7 cellular contexts compared by ENCODE assay signal in genomic region chr3:61564405-61565059, GRCh38. TPM values are rescaled to one million over a fixed set of nuclear protein-coding genes. Genes with fewer than 3 reads are reported as not detected.
DNase-seq lines count a peak whose midpoint lies in the region; ATAC-seq and TF ChIP-seq lines count a peak whose summit lies in the region.

No MANE protein-coding gene starts in this region.

- TF ChIP-seq CTCF in GM12865 (IDR thresholded peaks at IDR 0.05; ENCODE audit: insufficient read depth, low read depth, low read length, missing control alignments) (peak; percentile 16), Panc1 (IDR thresholded peaks at IDR 0.05) (peak; percentile 33; the same call in 1 of the 2 replicates), fibroblast of pulmonary artery (IDR thresholded peaks at IDR 0.05; ENCODE audit: low read length, missing control alignments) (peak; percentile 61)

- H3K9me3 ChIP-seq in Panc1 (ENCODE audit: control insufficient read depth, insufficient read depth, low read depth, low read length) (no peaks in the 10 kb centered on the region), muscle layer of colon (ENCODE audit: low read length) (no peaks in the 10 kb centered on the region), aorta (ENCODE audit: control insufficient read depth, low read length) (no peaks in the 10 kb centered on the region)

- H3K27ac ChIP-seq in Panc1 (ENCODE audit: low read length), result no peak overlapping the region
- peak overlapping the region; percentile 93 for H3K27ac ChIP-seq in muscle layer of colon (ENCODE audit: low read depth, low read length)
- peak overlapping the region in 1 of 2 donors; percentile 55 for H3K27ac ChIP-seq in aorta (ENCODE audit: low read depth in 1 of 2, low read length in 2 of 2)

- POLR2A ChIA-PET in Panc1 (lab: Charles Lee), result no interaction called here

- H3K4me1 ChIP-seq in Panc1 (ENCODE audit: control insufficient read depth, insufficient read depth, low read length) (no peaks in the 10 kb centered on the region), muscle layer of colon (ENCODE audit: insufficient read depth, low read length) (peaks cover 17% of the 10 kb centered on the region), aorta (ENCODE audit: control insufficient read depth in 1 of 2, insufficient read depth in 2 of 2, low read length in 2 of 2) (peaks cover 0 to 1% of the 10 kb centered on the region in 2 donors)

- in situ Hi-C loops in Panc1 (cut with HindIII; ENCODE audit: low pct_unique_long_range_greater_than_20kb, low sequenced_read_pairs), result no loop called here

- intact Hi-C loops in Panc1 (cut with micrococcal nuclease; ENCODE audit: unreplicated experiment) (no loop called here), aorta (cut with DNase I) (loop anchor here (2.0 to 10.0 kb wide), 8 partner anchors 258 to 624 kb away; partner anchors contain the start of gene FHIT (in 1 of the 2))

- H3K9ac ChIP-seq in muscle layer of colon (ENCODE audit: low read length), result peak overlapping the region; percentile 82

- WGBS in aorta, 2 donors, result 2% methylated on average over 40 of the region's 40 CpGs

- DNase-seq in GM12865 (ENCODE audit: low read depth) (peak; percentile 10), Panc1 (ENCODE audit: low read depth, low spot score) (no peak), fibroblast of pulmonary artery (ENCODE audit: low read depth) (peak; percentile 75), aorta (peak; percentile 86 to 95)
- DNase-seq in activated naive CD4-positive, alpha-beta T cell treated with Interleukin-2 at 50 U/mL for 16 hours, result no peak

- H3K36me3 ChIP-seq in Panc1 (ENCODE audit: control insufficient read depth, insufficient read depth, low read length) (peaks cover 4% of the 10 kb centered on the region; the same call in 1 of the 2 replicates), muscle layer of colon (ENCODE audit: insufficient read depth, low read length) (no peaks in the 10 kb centered on the region), aorta (ENCODE audit: control insufficient read depth in 1 of 2, insufficient read depth in 2 of 2, low read length in 1 of 2) (no peaks in the 10 kb centered on the region)

- no TSS peak for BruUV-seq in Panc1 (replicated peaks; lab: Mats Ljungman, UMichigan)

- H3K27me3 ChIP-seq in Panc1 (ENCODE audit: control insufficient read depth, insufficient read depth, low read length) (peaks cover 6% of the 10 kb centered on the region; the same call in 1 of the 2 replicates), muscle layer of colon (ENCODE audit: control insufficient read depth in 1 of 2, insufficient read depth in 2 of 2, low read length in 2 of 2) (no peaks in the 10 kb centered on the region), aorta (ENCODE audit: control insufficient read depth in 1 of 2, insufficient read depth in 2 of 2, low read length in 1 of 2) (no peaks in the 10 kb centered on the region)

- CTCF ChIA-PET in Panc1 (lab: Charles Lee), result no interaction called here

- ATAC-seq in Panc1 (no peak), aorta (ENCODE audit: low FRiP score) (peak; percentile 83)
- ATAC-seq in activated CD4-positive, CD25-positive, alpha-beta regulatory T cell treated with anti-CD3 and anti-CD28 coated beads, Interleukin-2, amount 50 U/mL, for 24 hours, result no peak

- H3K4me3 ChIP-seq in GM12865 (ENCODE audit: low read depth, low read length), result no peak overlapping the region
- H3K4me3 ChIP-seq in Panc1 (ENCODE audit: low read depth in 2 of 2, low read length in 2 of 2), result no peak overlapping the region; a peak in 1 of 4 replicates
- peak overlapping the region; percentile 93 for H3K4me3 ChIP-seq in fibroblast of pulmonary artery (replicated peaks; ENCODE audit: low read depth, low read length)
- peak overlapping the region; percentile 84 for H3K4me3 ChIP-seq in muscle layer of colon (ENCODE audit: low read depth in 1 of 2, low read length in 2 of 2)
- H3K4me3 ChIP-seq in aorta (ENCODE audit: low read length in 2 of 2), result peak overlapping the region; percentile 97 to 99

RNA-seq across cellular contexts. Expression of gene PTPRG, which starts 3.2 kb away (rescaled TPM):
- total RNA-seq in Panc1 (2021; ENCODE audit: unreplicated experiment), result 0.74 TPM
- 0.12 TPM for polyA plus RNA-seq in Panc1 (2012; ENCODE audit: insufficient read length)
- 100 to 1,000 TPM in 1 of 2 donors, 10 to 100 TPM in 1; 85.0 to 150 TPM for total RNA-seq in aorta
- 10 to 100 TPM in 1 of 2 donors, 1 to 10 TPM in 1; 5.3 to 19.8 TPM for polyA plus RNA-seq in aorta

Comparison
In these comparisons a context has a peak if more than half of its experiments do, and no peak if none do; other contexts are left out.
1. DNase-seq: peak in GM12865 (single experiment), fibroblast of pulmonary artery (single experiment) and aorta (2 of 2); none in Panc1 (single experiment) and activated naive CD4-positive, alpha-beta T cell treated with Interleukin-2 at 50 U/mL for 16 hours (single experiment).
2. H3K4me3 ChIP-seq: peak in fibroblast of pulmonary artery (single experiment), muscle layer of colon (2 of 2) and aorta (2 of 2); none in GM12865 (single experiment) and Panc1 (0 of 2).
3. RNA of gene PTPRG, which starts 3.2 kb away (total RNA-seq): 85.0 to 150 TPM in aorta; 0.74 TPM in Panc1 (single experiment); every median in the first group is over 10 times any median in the second.
4. Peak in every context shown above with its lines, with median percentiles within 50 percentile points of each other: CTCF ChIP-seq.